ENCODE assay signal across 9 cellular contexts in genomic region chr14:37587881-37588666, GRCh38. TPM values are rescaled to one million over a fixed set of nuclear protein-coding genes. Genes with fewer than 3 reads are reported as not detected.
A peak's percentile ranks its signal among the peaks of the same experiment; 100 is the strongest.
DNase-seq lines count a peak whose midpoint lies in the region; ATAC-seq and TF ChIP-seq lines count a peak whose summit lies in the region.
"Had no signal": no experiment of that assay in that cellular context is flagged by ENCODE, and none has a peak within 500 bp of the region (broad histone marks: within the 10 kb centered on the region; RNA-seq: fewer than 3 reads in every experiment).

No MANE protein-coding gene starts in this region.

- peaks cover 80% of the 10 kb centered on the region for H3K27me3 Mint-ChIP-seq in osteocyte (ENCODE audit: unreplicated experiment)

- peaks cover 22% of the 10 kb centered on the region for H3K36me3 ChIP-seq in HAP-1 (replicated peaks)
- no peaks in the 10 kb centered on the region for H3K36me3 ChIP-seq in hepatocyte (replicated peaks; ENCODE audit: insufficient read depth, low read depth)
- no peaks in the 10 kb centered on the region for H3K36me3 ChIP-seq in rectal smooth muscle tissue (ENCODE audit: control insufficient read depth, insufficient read depth, low read length)

- H3K4me3 ChIP-seq in HAP-1 (peak overlapping the region; percentile 41), hepatocyte (peak overlapping the region; percentile 54), rectal smooth muscle tissue (ENCODE audit: low read length) (peak overlapping the region; percentile 38)

- H3K4me2 ChIP-seq in hepatocyte, result peak overlapping the region; percentile 87

- no peak for TF ChIP-seq CTCF in hepatocyte (IDR thresholded peaks at IDR 0.05; ENCODE audit: poor library complexity)
- TF ChIP-seq CTCF in osteocyte (IDR thresholded peaks at IDR 0.05), result no peak

- DNase-seq in HAP-1 (ENCODE audit: low spot score in 2 of 2) (peak; percentile 37 to 68), NCI-H69 (lab: John Stamatoyannopoulos, UW) (peak; percentile 93), hepatocyte (ENCODE audit: low spot score) (peak; percentile 53), osteocyte (ENCODE audit: extremely low spot score, unreplicated experiment) (no peak), HuH-7.5 (ENCODE audit: low spot score) (no peak)
- DNase-seq: T-helper 1 cell had no signal

- 2% methylated on average over 60 of the region's 63 CpGs for WGBS in hepatocyte (ENCODE audit: low lambda C conversion rate, missing lambda C conversion rate)

- H3K36me3 Mint-ChIP-seq in osteocyte (ENCODE audit: unreplicated experiment), result no peaks in the 10 kb centered on the region

- H3K27me3 ChIP-seq in HAP-1 (ENCODE audit: low read depth) (no peaks in the 10 kb centered on the region), hepatocyte (peaks cover 85% of the 10 kb centered on the region), rectal smooth muscle tissue (ENCODE audit: control insufficient read depth, insufficient read depth, low read length) (peaks cover 27% of the 10 kb centered on the region)

- no peak overlapping the region for H3K9ac ChIP-seq in rectal smooth muscle tissue (ENCODE audit: low read length)

- peaks cover 44% of the 10 kb centered on the region for H3K79me2 ChIP-seq in hepatocyte

- in situ Hi-C loops in HAP-1 (cut with MboI; ENCODE audit: low sequenced_read_pairs), result loop anchor here (10.0 kb wide), 1 partner anchor 333 kb away; no protein-coding TSS in a partner anchor

- H3K9me3 Mint-ChIP-seq in osteocyte (ENCODE audit: unreplicated experiment), result no peaks in the 10 kb centered on the region

- no peak overlapping the region for H3K4me3 Mint-ChIP-seq in osteocyte (ENCODE audit: unreplicated experiment)

- H3K9me2 ChIP-seq in hepatocyte (replicated peaks; ENCODE audit: insufficient read depth), result no peaks in the 10 kb centered on the region

- peak overlapping the region; percentile 41 for H2AFZ ChIP-seq in hepatocyte

- peaks cover 46% of the 10 kb centered on the region for H3K4me1 ChIP-seq in HAP-1
- H3K4me1 ChIP-seq in hepatocyte (ENCODE audit: insufficient read depth), result peaks cover 19% of the 10 kb centered on the region
- no peaks in the 10 kb centered on the region for H3K4me1 ChIP-seq in rectal smooth muscle tissue (ENCODE audit: control insufficient read depth, insufficient read depth, low read length)

- ATAC-seq in GM21529 (IDR thresholded peaks at IDR 0.05; ENCODE audit: unreplicated experiment), result no peak

- H3K27ac ChIP-seq in hepatocyte (peak overlapping the region; percentile 95), rectal smooth muscle tissue (ENCODE audit: low read depth, low read length) (no peak overlapping the region)

- no peak overlapping the region for H3K27ac Mint-ChIP-seq in osteocyte (ENCODE audit: unreplicated experiment)

- H3K9me3 ChIP-seq in HAP-1 (no peaks in the 10 kb centered on the region), hepatocyte (ENCODE audit: low read depth) (no peaks in the 10 kb centered on the region)

- no peaks in the 10 kb centered on the region for H4K20me1 ChIP-seq in hepatocyte (ENCODE audit: insufficient read depth, poor library complexity, severe bottlenecking)

- H3K4me1 Mint-ChIP-seq in osteocyte (ENCODE audit: unreplicated experiment), result peaks cover 23% of the 10 kb centered on the region

RNA-seq across cellular contexts. Expression of gene FOXA1, which starts 7.0 kb away (rescaled TPM):
- total RNA-seq in hepatocyte, result 87.9 and 89.2 TPM in 2 replicates
- 75.3 and 85.7 TPM in 2 replicates for polyA plus RNA-seq in hepatocyte
- not detected in 2 replicates for total RNA-seq in osteocyte

RNA-seq across cellular contexts. Expression of gene TTC6, which starts 7.4 kb away (rescaled TPM):
- total RNA-seq in hepatocyte (20.1 and 20.8 TPM in 2 replicates), osteocyte (not detected in 2 replicates)
- 6.4 and 8.8 TPM in 2 replicates for polyA plus RNA-seq in hepatocyte
- total RNA-seq: myocyte had no signal

Comparison
In these comparisons a context has a peak if more than half of its experiments do, and no peak if none do; other contexts are left out.
1. DNase-seq: peak in HAP-1 (2 of 2), NCI-H69 (single experiment) and hepatocyte (single experiment); none in osteocyte (single experiment) and HuH-7.5 (single experiment).
2. RNA of gene FOXA1, which starts 7.0 kb away (total RNA-seq): 87.9 to 89.2 TPM in hepatocyte; not detected in osteocyte; every median in the first group is over 10 times any median in the second.
3. RNA of gene TTC6, which starts 7.4 kb away (total RNA-seq): 20.1 to 20.8 TPM in hepatocyte; not detected in osteocyte; every median in the first group is over 10 times any median in the second.
4. Peak in every context shown above with its lines, with median percentiles within 50 percentile points of each other: H3K4me3 ChIP-seq.